18 cellular contexts compared by ENCODE assay signal in genomic region chr2:86632672-86633071, GRCh38. TPM values are rescaled to one million over a fixed set of nuclear protein-coding genes. Genes with fewer than 3 reads are reported as not detected.
A peak's percentile ranks its signal among the peaks of the same experiment; 100 is the strongest.
DNase-seq lines count a peak whose midpoint lies in the region; ATAC-seq and TF ChIP-seq lines count a peak whose summit lies in the region.
"Had no signal": no experiment of that assay in that cellular context is flagged by ENCODE, and none has a peak within 500 bp of the region (broad histone marks: within the 10 kb centered on the region; RNA-seq: fewer than 3 reads in every experiment).

No MANE protein-coding gene starts in this region.

- intact Hi-C loops in vagina (cut with DNase I), result no loop called here

- H3K4me1 ChIP-seq in HUES48 (ENCODE audit: control insufficient read depth, insufficient read depth, low read length) (no peaks in the 10 kb centered on the region), muscle layer of duodenum (ENCODE audit: control insufficient read depth in 1 of 2, insufficient read depth in 2 of 2, low read length in 2 of 2) (no peaks in the 10 kb centered on the region), vagina (no peaks in the 10 kb centered on the region)

- no peak overlapping the region for H3K9ac ChIP-seq in HUES48 (ENCODE audit: low read depth, low read length)
- H3K9ac ChIP-seq: BLaER1 treated with 17β-estradiol and CSF1 and Interleukin-3, amounts not matched to agents 10 nM and 100 nM had no signal

- H3K4me3 ChIP-seq in HUES48 (ENCODE audit: low read depth, low read length) (no peak overlapping the region), muscle layer of duodenum (ENCODE audit: low read depth in 1 of 2, low read length in 2 of 2) (no peak overlapping the region), vagina (no peak overlapping the region)
- H3K4me3 ChIP-seq: BLaER1 treated with 17β-estradiol and CSF1 and Interleukin-3, amounts not matched to agents 10 nM and 100 nM; coronary artery; gastroesophageal sphincter; smooth muscle cell had no signal

- DNase-seq in DMS 273 treated with DMSO at 0.1 percent for 48 hours (lab: John Stamatoyannopoulos, UW), result peak; percentile 95
- DNase-seq in caudate nucleus (lab: John Stamatoyannopoulos, UW), result peak in 1 of 61 donors; percentile 67
- DNase-seq in NCI-H526 treated with DMSO at 0.1 percent for 48 hours (lab: John Stamatoyannopoulos, UW), result no peak
- no peak for DNase-seq in vagina (ENCODE audit: extremely low spot score in 2 of 2)
- DNase-seq: activated gamma-delta T cell treated with Interleukin-2 at 50 U/mL for 16 hours; DMS153; KG1; NCI-H1105 treated with DMSO at 0.1 percent for 48 hours; NCI-H226; stimulated activated CD4-positive, alpha-beta T cell treated with anti-CD3 and anti-CD28 coated beads, Interleukin-4, amount 100 ng/mL, for 4 hours; T-helper 17 cell had no signal

- no peak for TF ChIP-seq CTCF in vagina (IDR thresholded peaks at IDR 0.05)

- H3K36me3 ChIP-seq in HUES48 (ENCODE audit: control insufficient read depth, insufficient read depth, low read length) (no peaks in the 10 kb centered on the region), muscle layer of duodenum (ENCODE audit: control insufficient read depth in 1 of 2, insufficient read depth in 2 of 2, low read length in 2 of 2) (no peaks in the 10 kb centered on the region), vagina (no peaks in the 10 kb centered on the region)
- H3K36me3 ChIP-seq: gastroesophageal sphincter had no signal

- no peak for ATAC-seq in HG03342 (IDR thresholded peaks at IDR 0.05; ENCODE audit: unreplicated experiment)
- ATAC-seq: gastroesophageal sphincter, T-helper 17 cell had no signal

- H3K27me3 ChIP-seq in HUES48 (ENCODE audit: control insufficient read depth, insufficient read depth, low read length) (no peaks in the 10 kb centered on the region), muscle layer of duodenum (ENCODE audit: low read depth, low read length) (no peaks in the 10 kb centered on the region), vagina (no peaks in the 10 kb centered on the region)
- H3K27me3 ChIP-seq: BLaER1 treated with 17β-estradiol and CSF1 and Interleukin-3, amounts not matched to agents 10 nM and 100 nM; gastroesophageal sphincter had no signal

- H3K9me3 ChIP-seq in HUES48 (ENCODE audit: control insufficient read depth, insufficient read depth, low read length) (no peaks in the 10 kb centered on the region), muscle layer of duodenum (ENCODE audit: control insufficient read depth in 1 of 2, low read length in 2 of 2) (no peaks in the 10 kb centered on the region), vagina (no peaks in the 10 kb centered on the region)
- H3K9me3 ChIP-seq: BLaER1 treated with 17β-estradiol and CSF1 and Interleukin-3, amounts not matched to agents 10 nM and 100 nM; gastroesophageal sphincter had no signal

- no peak for TF ChIP-seq POLR2A in vagina (IDR thresholded peaks at IDR 0.05)

- H3K27ac ChIP-seq in HUES48 (ENCODE audit: low read depth, low read length) (peak overlapping the region; percentile 23), caudate nucleus (ENCODE audit: low read depth, low read length) (peak overlapping the region; percentile 62), muscle layer of duodenum (ENCODE audit: low read length) (peak overlapping the region; percentile 34), vagina (no peak overlapping the region)
- H3K27ac ChIP-seq: BLaER1 treated with 17β-estradiol and CSF1 and Interleukin-3, amounts not matched to agents 10 nM and 100 nM; coronary artery; gastroesophageal sphincter had no signal

RNA-seq across cellular contexts. Expression of gene RNF103, which starts 9.0 kb away (rescaled TPM):
- total RNA-seq in vagina, result 23.3 TPM
